10 cellular contexts compared by ENCODE assay signal in the genomic region with DNA sequence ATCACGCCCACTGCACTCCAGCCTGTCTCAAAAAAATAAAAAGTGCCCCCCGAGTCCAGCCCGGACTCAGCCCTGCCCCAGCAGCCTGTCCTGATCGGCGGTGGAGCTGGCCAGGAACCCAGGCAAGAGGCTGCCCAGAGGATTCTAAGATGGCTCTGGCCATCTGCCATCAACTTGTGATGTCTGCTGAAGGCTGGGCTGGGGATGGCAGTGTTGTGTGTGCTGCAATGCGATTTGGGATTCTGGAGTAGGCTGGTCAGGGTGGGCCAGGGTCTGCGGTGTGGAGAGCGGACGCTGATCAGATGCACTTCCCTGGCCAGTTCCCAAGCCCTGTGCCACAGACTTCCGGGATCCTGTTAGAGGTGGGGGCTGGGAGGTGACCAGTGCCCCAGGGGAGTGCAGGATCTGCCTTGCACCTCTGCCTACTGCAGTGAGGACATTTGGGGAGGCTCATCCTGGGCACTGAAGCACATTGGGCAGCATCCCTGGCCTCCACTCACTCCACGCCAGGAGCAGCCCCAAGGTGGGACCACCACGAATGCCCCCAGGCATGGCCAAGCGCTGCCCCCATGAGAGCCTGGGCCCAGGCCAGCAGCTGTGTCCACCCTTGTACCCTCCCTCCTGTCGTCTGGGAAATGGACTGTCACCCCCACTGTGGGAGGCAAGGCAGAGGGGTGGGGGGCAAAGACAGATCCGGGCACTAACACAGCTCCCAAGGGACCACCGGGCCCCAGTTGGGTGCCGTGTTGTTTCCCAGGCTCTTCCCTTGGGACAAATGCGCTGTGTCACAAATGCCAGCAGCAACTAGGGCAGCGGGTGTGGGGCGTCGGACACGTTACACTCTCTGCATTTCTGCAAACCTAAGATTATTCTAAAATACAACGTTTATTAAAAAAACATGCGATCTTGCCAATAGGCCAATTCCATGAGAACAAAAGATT. TPM values are rescaled to one million over a fixed set of nuclear protein-coding genes. Genes with fewer than 3 reads are reported as not detected.
DNase-seq lines count a peak whose midpoint lies in the region; ATAC-seq and TF ChIP-seq lines count a peak whose summit lies in the region.
"Had no signal": no experiment of that assay in that cellular context is flagged by ENCODE, and none has a peak within 500 bp of the region (broad histone marks: within the 10 kb centered on the region; RNA-seq: fewer than 3 reads in every experiment).

No MANE protein-coding gene starts in this region.

- H3K27me3 ChIP-seq in left ventricle myocardium inferior (ENCODE audit: low read depth) (peaks cover 15% of the 10 kb centered on the region), aorta (ENCODE audit: control insufficient read depth in 1 of 2, insufficient read depth in 2 of 2, low read length in 1 of 2) (no peaks in the 10 kb centered on the region)
- H3K27me3 ChIP-seq: MG63 had no signal

- no peak for ATAC-seq in Right ventricle myocardium inferior
- no peak for ATAC-seq in aorta (ENCODE audit: low FRiP score)

- intact Hi-C loops in left ventricle myocardium inferior (cut with micrococcal nuclease) (no loop called here), Right ventricle myocardium inferior (cut with DNase I) (no loop called here), aorta (cut with DNase I) (loop anchor here in 1 of 2 donors (5.0 to 10.0 kb wide), 2 partner anchors 38 to 305 kb away; partner anchors contain the start of gene HMG20B)

- H3K27ac ChIP-seq in left ventricle myocardium inferior (replicated peaks), result peak overlapping the region; percentile 92
- peak overlapping the region in 1 of 2 donors; percentile 55 for H3K27ac ChIP-seq in aorta (ENCODE audit: low read depth in 1 of 2, low read length in 2 of 2)

- TF ChIP-seq CTCF in left ventricle myocardium inferior (IDR thresholded peaks at IDR 0.05; ENCODE audit: borderline replicate concordance) (no peak), fibroblast of the aortic adventitia (IDR thresholded peaks at IDR 0.05; ENCODE audit: insufficient read depth, low read length) (no peak)

- H3K4me3 ChIP-seq in left ventricle myocardium inferior, result no peak overlapping the region
- H3K4me3 ChIP-seq in fibroblast of the aortic adventitia (ENCODE audit: low read depth, low read length), result no peak overlapping the region
- no peak overlapping the region for H3K4me3 ChIP-seq in aorta (ENCODE audit: low read length in 2 of 2)
- H3K4me3 ChIP-seq: MG63 had no signal

- DNase-seq in left ventricle myocardium inferior, result no peak
- no peak for DNase-seq in Right ventricle myocardium inferior (ENCODE audit: missing footprints)
- peak; percentile 12 for DNase-seq in fibroblast of the aortic adventitia (ENCODE audit: low read depth)
- peak; percentile 63 to 76 for DNase-seq in aorta
- no peak for DNase-seq in stimulated activated naive CD4-positive, alpha-beta T cell treated with Interleukin-2 at 50 U/mL for 16 hours (lab: John Stamatoyannopoulos, UW)
- DNase-seq in foreskin melanocyte, result no peak
- DNase-seq: activated CD4-positive, alpha-beta T cell treated with anti-CD3 and anti-CD28 coated beads for 4 hours; DMS79 treated with DMSO at 0.1 percent for 48 hours; MG63 had no signal

- H3K4me1 ChIP-seq in left ventricle myocardium inferior (peaks cover 49% of the 10 kb centered on the region), aorta (ENCODE audit: control insufficient read depth in 1 of 2, insufficient read depth in 2 of 2, low read length in 2 of 2) (no peaks in the 10 kb centered on the region)

- WGBS in aorta, 2 donors, result 19 to 28% methylated on average over 24 of the region's 24 CpGs

- H3K9me3 ChIP-seq in left ventricle myocardium inferior (replicated peaks), result no peaks in the 10 kb centered on the region
- H3K9me3 ChIP-seq in aorta (ENCODE audit: control insufficient read depth, low read length), result no peaks in the 10 kb centered on the region
- H3K9me3 ChIP-seq: MG63 had no signal

- H3K36me3 ChIP-seq in left ventricle myocardium inferior, result peaks cover 32% of the 10 kb centered on the region
- H3K36me3 ChIP-seq in aorta (ENCODE audit: control insufficient read depth in 1 of 2, insufficient read depth in 2 of 2, low read length in 1 of 2), result no peaks in the 10 kb centered on the region
- H3K36me3 ChIP-seq: MG63 had no signal

RNA-seq across cellular contexts. Expression of gene TBXA2R, which starts 3.4 kb away (rescaled TPM):
- total RNA-seq in left ventricle myocardium inferior (2.3 TPM), Right ventricle myocardium inferior (4.1 TPM), fibroblast of the aortic adventitia (ENCODE audit: low replicate concordance) (0.49 and 5.0 TPM in 2 replicates), aorta (10 to 100 TPM; 36.0 to 40.5 TPM)
- 10 to 100 TPM in 1 of 2 donors, 1 to 10 TPM in 1; 9.6 to 30.9 TPM for polyA plus RNA-seq in aorta
- total RNA-seq: H4 had no signal

RNA-seq across cellular contexts. Expression of gene CACTIN, which starts 16.5 kb away (rescaled TPM):
- total RNA-seq in left ventricle myocardium inferior, result 14.5 TPM
- total RNA-seq in Right ventricle myocardium inferior, result 12.6 TPM
- 15.7 and 21.3 TPM in 2 replicates for total RNA-seq in fibroblast of the aortic adventitia (ENCODE audit: low replicate concordance)
- total RNA-seq in aorta, result 10 to 100 TPM; 16.4 to 19.3 TPM
- 10 to 100 TPM in 1 of 2 donors, 1 to 10 TPM in 1; 4.5 to 18.2 TPM for polyA plus RNA-seq in aorta

RNA-seq across cellular contexts. Expression of gene GIPC3, which starts 24.8 kb away (rescaled TPM):
- 1.6 TPM for total RNA-seq in left ventricle myocardium inferior
- total RNA-seq in Right ventricle myocardium inferior, result 2.7 TPM
- under 0.01 and 0.33 TPM in 2 replicates for total RNA-seq in fibroblast of the aortic adventitia (ENCODE audit: low replicate concordance)
- 1 to 10 TPM; 2.6 to 5.0 TPM for total RNA-seq in aorta
- 1 to 10 TPM in 1 of 2 donors, under 1 TPM in 1; 0.50 to 1.3 TPM for polyA plus RNA-seq in aorta
- total RNA-seq: H4 had no signal

RNA-seq across cellular contexts. Expression of gene HMG20B, which starts 37.3 kb away (rescaled TPM):
- total RNA-seq in left ventricle myocardium inferior, result 34.8 TPM
- 37.0 TPM for total RNA-seq in Right ventricle myocardium inferior
- 56.6 and 219 TPM in 2 replicates for total RNA-seq in fibroblast of the aortic adventitia (ENCODE audit: low replicate concordance)
- total RNA-seq in aorta, result 10 to 100 TPM; 66.3 to 67.8 TPM
- polyA plus RNA-seq in aorta, result 100 to 1,000 TPM in 1 of 2 donors, 10 to 100 TPM in 1; 67.7 to 175 TPM

RNA-seq across cellular contexts. Expression of gene MFSD12, which starts 52.7 kb away (rescaled TPM):
- total RNA-seq in left ventricle myocardium inferior, result 23.5 TPM
- 23.7 TPM for total RNA-seq in Right ventricle myocardium inferior
- 51.7 and 52.6 TPM in 2 replicates for total RNA-seq in fibroblast of the aortic adventitia (ENCODE audit: low replicate concordance)
- 10 to 100 TPM; 40.7 to 47.7 TPM for total RNA-seq in aorta
- polyA plus RNA-seq in aorta, result 10 to 100 TPM in 1 of 2 donors, 1 to 10 TPM in 1; 9.5 to 33.9 TPM

Comparison
In these comparisons a context has a peak if more than half of its experiments do, and no peak if none do; other contexts are left out.
1. DNase-seq: peak in fibroblast of the aortic adventitia (single experiment) and aorta (2 of 2); none in left ventricle myocardium inferior (single experiment), Right ventricle myocardium inferior (single experiment), stimulated activated naive CD4-positive, alpha-beta T cell treated with Interleukin-2 at 50 U/mL for 16 hours (single experiment) and foreskin melanocyte (single experiment).